Comparison of ENCODE assay signal across 23 cellular contexts in the genomic region with DNA sequence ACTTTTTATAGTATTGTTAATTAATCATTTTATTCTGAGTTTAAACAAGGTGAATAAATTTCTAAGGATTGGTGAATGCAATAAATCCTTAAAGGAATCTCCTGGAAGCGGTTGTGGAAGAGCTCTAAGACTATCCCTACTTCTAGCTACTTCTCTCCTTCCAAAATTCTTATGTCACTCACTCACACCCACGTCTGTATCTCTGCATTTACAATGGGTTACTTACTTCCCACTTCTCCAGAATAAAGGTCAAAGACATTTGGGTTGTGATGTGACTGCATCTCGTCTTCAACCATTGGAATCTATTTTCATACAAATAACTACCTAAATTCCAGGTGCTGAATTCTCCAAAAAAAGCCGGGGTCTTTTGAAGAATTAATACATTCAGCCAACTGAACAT.
"Had no signal": no experiment of that assay in that cellular context is flagged by ENCODE, and none has a peak within 500 bp of the region (broad histone marks: within the 10 kb centered on the region; RNA-seq: fewer than 3 reads in every experiment).

No MANE protein-coding gene starts in this region.

- H3K27ac ChIP-seq: colonic mucosa, coronary artery, dorsolateral prefrontal cortex, epithelial cell of prostate, esophagus muscularis mucosa, esophagus squamous epithelium, gastrocnemius medialis, heart left ventricle, heart right ventricle had no signal

- H3K36me3 ChIP-seq: colonic mucosa, esophagus muscularis mucosa, esophagus squamous epithelium, gastrocnemius medialis, gastroesophageal sphincter, heart left ventricle, heart right ventricle had no signal

- H3K27me3 Mint-ChIP-seq: dendritic cell treated with granulocyte-macrophage colony-stimulating factor and Interleukin-4, amounts not matched to agents 40 ng/mL and 50 ng/mL, for 4 days had no signal

- H3K27me3 ChIP-seq: colonic mucosa, dorsolateral prefrontal cortex, esophagus muscularis mucosa, esophagus squamous epithelium, gastrocnemius medialis, gastroesophageal sphincter, heart left ventricle, heart right ventricle had no signal

- DNase-seq: colonic mucosa; cortex of kidney; dermis blood vessel endothelial cell; dorsolateral prefrontal cortex; effector CD4-positive, alpha-beta T cell; effector CD8-positive, alpha-beta T cell; effector memory CD4-positive, alpha-beta T cell; effector memory CD8-positive, alpha-beta T cell; endodermal cell; erythroblast; esophagus squamous epithelium; foreskin fibroblast; foreskin melanocyte; gastrocnemius medialis; glutamatergic neuron; heart left ventricle; heart right ventricle had no signal

- H3K4me1 Mint-ChIP-seq: endodermal cell had no signal

- H3K27ac Mint-ChIP-seq: dendritic cell treated with granulocyte-macrophage colony-stimulating factor and Interleukin-4, amounts not matched to agents 40 ng/mL and 50 ng/mL, for 4 days; effector memory CD8-positive, alpha-beta T cell; endodermal cell had no signal

- H3K4me3 Mint-ChIP-seq: dendritic cell treated with granulocyte-macrophage colony-stimulating factor and Interleukin-4, amounts not matched to agents 40 ng/mL and 50 ng/mL, for 4 days; effector memory CD8-positive, alpha-beta T cell; endodermal cell had no signal

- H3K9me3 ChIP-seq: colonic mucosa, esophagus muscularis mucosa, esophagus squamous epithelium, gastrocnemius medialis, gastroesophageal sphincter, heart left ventricle, heart right ventricle had no signal

- H3K4me1 ChIP-seq: colonic mucosa, esophagus squamous epithelium, gastrocnemius medialis, heart left ventricle, heart right ventricle had no signal

- H3K9me3 Mint-ChIP-seq: dendritic cell treated with granulocyte-macrophage colony-stimulating factor and Interleukin-4, amounts not matched to agents 40 ng/mL and 50 ng/mL, for 4 days; effector memory CD8-positive, alpha-beta T cell had no signal

- ATAC-seq: effector memory CD8-positive, alpha-beta T cell; esophagus mucosa; gastrocnemius medialis; gastroesophageal sphincter; heart left ventricle; heart right ventricle had no signal

- H3K4me3 ChIP-seq: colonic mucosa, coronary artery, dorsolateral prefrontal cortex, esophagus muscularis mucosa, esophagus squamous epithelium, gastrocnemius medialis, gastroesophageal sphincter, heart left ventricle, heart right ventricle had no signal
